Comparison of ENCODE assay signal across 1 cellular context in genomic region chr12:109863961-109864712, GRCh38.
TF ChIP-seq lines count a peak whose summit lies in the region.

No MANE protein-coding gene starts in this region.

TF ChIP-seq in HEK293, 187 proteins besides CTCF, POLR2A, EP300 and RAD21 (continued from another document):
- no peak for TF ChIP-seq ZNF248 (tag by site-specific recombination; IDR thresholded peaks at IDR 0.05)
- peak; percentile 99 for TF ChIP-seq ZNF449 (tag by site-specific recombination; IDR thresholded peaks at IDR 0.05)
- no peak for TF ChIP-seq ZNF548 (tag by site-specific recombination; IDR thresholded peaks at IDR 0.05)
- no peak for TF ChIP-seq PRDM1 (tag by site-specific recombination; IDR thresholded peaks at IDR 0.05)
- no peak for TF ChIP-seq ZNF558 (tag by site-specific recombination; IDR thresholded peaks at IDR 0.05)
- no peak for TF ChIP-seq ZNF366 (tag by site-specific recombination; conservative IDR thresholded peaks at IDR 0.05)
- TF ChIP-seq PRDM4 (tag by site-specific recombination; IDR thresholded peaks at IDR 0.05) = peak; percentile 66
- TF ChIP-seq OVOL3 (tag by site-specific recombination; IDR thresholded peaks at IDR 0.05) = no peak
- no peak for TF ChIP-seq ZNF223 (tag by site-specific recombination; IDR thresholded peaks at IDR 0.05)
